14 cellular contexts compared by ENCODE assay signal in the genomic region with DNA sequence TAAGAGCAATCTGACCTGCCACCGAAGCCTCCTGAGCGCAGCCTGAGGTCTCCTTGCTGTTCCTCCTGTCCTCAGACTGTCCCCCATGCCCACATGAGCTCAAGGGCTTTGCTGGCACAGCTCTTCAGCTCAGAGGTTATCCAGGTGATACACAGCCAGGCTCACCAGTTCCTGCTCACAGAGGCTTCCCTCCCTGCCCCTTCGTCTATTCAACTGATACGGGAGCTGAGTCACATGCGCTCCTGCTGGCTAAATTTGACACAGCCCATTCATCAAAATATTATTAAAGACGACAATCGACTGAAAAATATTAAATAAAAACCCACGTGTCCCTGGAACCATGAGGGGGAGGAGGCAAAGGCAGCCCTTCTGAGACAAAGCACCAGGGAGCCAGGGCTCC. TPM values are rescaled to one million over a fixed set of nuclear protein-coding genes. Genes with fewer than 3 reads are reported as not detected.
DNase-seq lines count a peak whose midpoint lies in the region; ATAC-seq and TF ChIP-seq lines count a peak whose summit lies in the region.
"Had no signal": no experiment of that assay in that cellular context is flagged by ENCODE, and none has a peak within 500 bp of the region (broad histone marks: within the 10 kb centered on the region; RNA-seq: fewer than 3 reads in every experiment).

No MANE protein-coding gene starts in this region.

- no peaks in the 10 kb centered on the region for H3K27me3 ChIP-seq in dorsolateral prefrontal cortex
- H3K27me3 ChIP-seq in mesenchymal stem cell (ENCODE audit: control insufficient read depth in 1 of 2, insufficient read depth in 1 of 2, low read length in 2 of 2) = no peaks in the 10 kb centered on the region
- H3K27me3 ChIP-seq in tibial artery = no peaks in the 10 kb centered on the region

- H3K36me3 ChIP-seq in mesenchymal stem cell (ENCODE audit: control insufficient read depth in 1 of 2, insufficient read depth in 2 of 2, low read depth in 1 of 2, low read length in 2 of 2) (peaks cover 0 to 45% of the 10 kb centered on the region in 2 experiments), tibial artery (peaks cover 11 to 20% (median 13%) of the 10 kb centered on the region in 3 donors)

- no peaks in the 10 kb centered on the region for H3K9me3 Mint-ChIP-seq in activated naive CD8-positive, alpha-beta T cell (ENCODE audit: low read depth)
- no peaks in the 10 kb centered on the region for H3K9me3 Mint-ChIP-seq in activated naive CD8-positive, alpha-beta T cell treated with anti-CD3 and anti-CD28 coated beads for 36 hours
- H3K9me3 Mint-ChIP-seq: activated CD4-positive, alpha-beta memory T cell treated with anti-CD3 and anti-CD28 coated beads for 36 hours had no signal

- peak overlapping the region in 1 of 2 experiments; percentile 14 for H3K23ac ChIP-seq in mesenchymal stem cell (ENCODE audit: low read length in 2 of 2)

- H3K18ac ChIP-seq in mesenchymal stem cell (ENCODE audit: low read depth in 1 of 2, low read length in 2 of 2) = no peak overlapping the region

- H3K9me3 ChIP-seq in mesenchymal stem cell (ENCODE audit: control insufficient read depth, low read length) (no peaks in the 10 kb centered on the region), tibial artery (no peaks in the 10 kb centered on the region)

- intact Hi-C loops in dorsolateral prefrontal cortex (cut with DNase I) = no loop called here
- intact Hi-C loops in tibial artery (cut with DNase I; ENCODE audit: low total_unique reads) = no loop called here

- no peaks in the 10 kb centered on the region for H3K27me3 Mint-ChIP-seq in activated naive CD8-positive, alpha-beta T cell
- no peaks in the 10 kb centered on the region for H3K27me3 Mint-ChIP-seq in activated naive CD8-positive, alpha-beta T cell treated with anti-CD3 and anti-CD28 coated beads for 36 hours
- H3K27me3 Mint-ChIP-seq: activated CD4-positive, alpha-beta memory T cell treated with anti-CD3 and anti-CD28 coated beads for 36 hours had no signal

- no peak overlapping the region for H3K4ac ChIP-seq in mesenchymal stem cell (ENCODE audit: low read depth in 1 of 2, low read length in 2 of 2)

- no peak for DNase-seq in activated naive CD8-positive, alpha-beta T cell treated with anti-CD3 and anti-CD28 coated beads for 36 hours
- DNase-seq in dorsolateral prefrontal cortex (no peak), mesenchymal stem cell (no peak), tibial artery (no peak), MV-4-11 (lab: John Stamatoyannopoulos, UW) (no peak), NCI-H1048 (lab: John Stamatoyannopoulos, UW) (no peak)
- DNase-seq: dermis blood vessel endothelial cell, DMS79, T-helper 2 cell had no signal

- H2BK120ac ChIP-seq in mesenchymal stem cell (ENCODE audit: low read depth, low read length) = no peak overlapping the region

- no peak overlapping the region for H3K4me3 Mint-ChIP-seq in activated naive CD8-positive, alpha-beta T cell
- no peak overlapping the region for H3K4me3 Mint-ChIP-seq in activated naive CD8-positive, alpha-beta T cell treated with anti-CD3 and anti-CD28 coated beads for 36 hours
- H3K4me3 Mint-ChIP-seq: activated CD4-positive, alpha-beta memory T cell treated with anti-CD3 and anti-CD28 coated beads for 36 hours had no signal

- peak overlapping the region; percentile 2 to 91 (median 75) for H3K27ac ChIP-seq in dorsolateral prefrontal cortex
- no peak overlapping the region for H3K27ac ChIP-seq in mesenchymal stem cell (ENCODE audit: low read length, poor library complexity, severe bottlenecking)
- peak overlapping the region; percentile 72 to 76 for H3K27ac ChIP-seq in tibial artery

- H2BK15ac ChIP-seq in mesenchymal stem cell (ENCODE audit: low read depth, poor library complexity, severe bottlenecking) = no peak overlapping the region

- ATAC-seq in HG03439 (IDR thresholded peaks at IDR 0.05; ENCODE audit: unreplicated experiment) = no peak
- ATAC-seq: left lobe of liver had no signal

- H3K36me3 Mint-ChIP-seq in activated naive CD8-positive, alpha-beta T cell = no peaks in the 10 kb centered on the region
- no peaks in the 10 kb centered on the region for H3K36me3 Mint-ChIP-seq in activated naive CD8-positive, alpha-beta T cell treated with anti-CD3 and anti-CD28 coated beads for 36 hours
- H3K36me3 Mint-ChIP-seq: activated CD4-positive, alpha-beta memory T cell treated with anti-CD3 and anti-CD28 coated beads for 36 hours had no signal

- no peak overlapping the region for H2BK12ac ChIP-seq in mesenchymal stem cell (ENCODE audit: low read length in 2 of 2)

- H2BK5ac ChIP-seq in mesenchymal stem cell (ENCODE audit: low read depth, low read length, poor library complexity, severe bottlenecking) = no peak overlapping the region

- H3K4me1 Mint-ChIP-seq in activated naive CD8-positive, alpha-beta T cell (ENCODE audit: low read depth) = peaks cover 28% of the 10 kb centered on the region
- peaks cover 27% of the 10 kb centered on the region for H3K4me1 Mint-ChIP-seq in activated naive CD8-positive, alpha-beta T cell treated with anti-CD3 and anti-CD28 coated beads for 36 hours

- no peak for TF ChIP-seq CTCF in dorsolateral prefrontal cortex (IDR thresholded peaks at IDR 0.05 in 54 of 56, conservative IDR thresholded peaks at IDR 0.05 in 2 of 56; ENCODE audit: low read depth in 1 of 56, partially characterized antibody in 56 of 56)
- no peak for TF ChIP-seq CTCF in tibial artery (IDR thresholded peaks at IDR 0.05)

- no peak overlapping the region for H4K91ac ChIP-seq in mesenchymal stem cell (ENCODE audit: low read length)

- H3K27ac Mint-ChIP-seq in activated naive CD8-positive, alpha-beta T cell = peak overlapping the region; percentile 41
- H3K27ac Mint-ChIP-seq in activated naive CD8-positive, alpha-beta T cell treated with anti-CD3 and anti-CD28 coated beads for 36 hours = no peak overlapping the region
- H3K27ac Mint-ChIP-seq: activated CD4-positive, alpha-beta memory T cell treated with anti-CD3 and anti-CD28 coated beads for 36 hours had no signal

- H4K8ac ChIP-seq in mesenchymal stem cell (ENCODE audit: low read length) = no peak overlapping the region

- no peak overlapping the region for H2AK5ac ChIP-seq in mesenchymal stem cell (ENCODE audit: low read length, severe bottlenecking)

- peak overlapping the region in 14 of 59 donors; percentile 2 to 33 (median 20) for H3K4me3 ChIP-seq in dorsolateral prefrontal cortex
- H3K4me3 ChIP-seq in mesenchymal stem cell (ENCODE audit: insufficient read depth in 1 of 2, low read depth in 1 of 2, low read length in 2 of 2) = no peak overlapping the region
- H3K4me3 ChIP-seq in tibial artery = peak overlapping the region in 1 of 2 donors; percentile 5

- no peak overlapping the region for H3K4me2 ChIP-seq in mesenchymal stem cell (ENCODE audit: low read length, poor library complexity, severe bottlenecking)

- no peak overlapping the region for H3K14ac ChIP-seq in mesenchymal stem cell (ENCODE audit: low read length in 2 of 2)

- peak overlapping the region; percentile 57 for H3K9ac ChIP-seq in mesenchymal stem cell (ENCODE audit: low read length)

- no peak overlapping the region for H2AFZ ChIP-seq in mesenchymal stem cell (ENCODE audit: low read depth, low read length)

- peaks cover 79% of the 10 kb centered on the region for H3K79me1 ChIP-seq in mesenchymal stem cell (replicated peaks; ENCODE audit: low read length, poor library complexity, severe bottlenecking)

- 90% methylated on average over 8 of the region's 8 CpGs for WGBS in mesenchymal stem cell

- H3K4me1 ChIP-seq in mesenchymal stem cell (ENCODE audit: control insufficient read depth, insufficient read depth, low read depth, low read length) (peaks cover 23% of the 10 kb centered on the region), tibial artery (peaks cover 0 to 73% (median 51%) of the 10 kb centered on the region in 4 donors)

RNA-seq across cellular contexts. Expression of gene DUSP8, which starts 40.7 kb away (rescaled TPM):
- total RNA-seq in activated naive CD8-positive, alpha-beta T cell treated with anti-CD3 and anti-CD28 coated beads for 36 hours = 1 to 10 TPM; 1.5 to 2.1 TPM
- total RNA-seq in dorsolateral prefrontal cortex = 100 to 1,000 TPM in 11 of 120 experiments, 10 to 100 TPM in 109; 41.1 to 144 (median 77.7) TPM
- polyA plus RNA-seq in mesenchymal stem cell (2013, experiment 1 of 2) = 6.2 TPM
- 5.8 TPM for polyA plus RNA-seq in mesenchymal stem cell (2013, experiment 2 of 2)

RNA-seq across cellular contexts. Expression of gene MOB2, which starts 44.8 kb away (rescaled TPM):
- 10 to 100 TPM; 15.2 to 16.3 TPM for total RNA-seq in activated naive CD8-positive, alpha-beta T cell treated with anti-CD3 and anti-CD28 coated beads for 36 hours
- 10 to 100 TPM; 36.6 to 90.5 (median 52.1) TPM for total RNA-seq in dorsolateral prefrontal cortex
- polyA plus RNA-seq in mesenchymal stem cell (2013, experiment 1 of 2) = 10.6 TPM
- 10.7 TPM for polyA plus RNA-seq in mesenchymal stem cell (2013, experiment 2 of 2)

RNA-seq across cellular contexts. Expression of gene KRTAP5-1, which starts 53.7 kb away (rescaled TPM):
- not detected for total RNA-seq in activated naive CD8-positive, alpha-beta T cell treated with anti-CD3 and anti-CD28 coated beads for 36 hours
- not detected for total RNA-seq in dorsolateral prefrontal cortex
- not detected for polyA plus RNA-seq in mesenchymal stem cell (2013, experiment 1 of 2)
- not detected for polyA plus RNA-seq in mesenchymal stem cell (2013, experiment 2 of 2)
- total RNA-seq: activated CD4-positive, alpha-beta memory T cell treated with anti-CD3 and anti-CD28 coated beads for 36 hours; dermis blood vessel endothelial cell; H7; left lobe of liver had no signal

Comparison
In these comparisons a context has a peak if more than half of its experiments do, and no peak if none do; other contexts are left out.
1. RNA of gene DUSP8, which starts 40.7 kb away (total RNA-seq): 41.1 to 144 TPM in dorsolateral prefrontal cortex; 1.5 to 2.1 TPM in activated naive CD8-positive, alpha-beta T cell treated with anti-CD3 and anti-CD28 coated beads for 36 hours; every median in the first group is over 10 times any median in the second.